8 cellular contexts compared by ENCODE assay signal in the genomic region with DNA sequence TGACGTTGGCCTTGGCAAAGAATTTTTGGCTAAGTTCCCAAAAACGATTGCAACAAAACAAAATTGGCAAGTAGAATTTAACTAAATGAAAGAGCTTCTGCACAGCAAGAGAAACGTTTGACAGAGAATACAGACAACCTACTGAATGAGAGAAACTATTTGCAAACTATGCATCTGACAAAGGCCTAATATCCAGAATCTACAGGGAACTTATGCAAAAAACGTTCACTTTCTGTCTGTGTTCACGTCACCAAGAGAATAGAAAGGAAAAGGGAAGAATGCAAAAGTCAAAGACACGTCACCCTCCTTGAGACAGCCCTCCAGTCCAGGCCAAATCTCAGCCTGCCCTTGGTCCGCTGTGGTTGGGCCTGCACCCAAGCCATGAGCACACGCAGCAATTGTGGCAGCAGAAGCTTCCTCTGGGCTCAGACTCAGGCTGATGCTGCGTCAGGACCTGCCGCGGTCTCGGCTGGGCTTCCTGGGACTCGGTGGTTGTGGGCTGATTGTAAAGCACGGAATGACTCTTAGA.
A peak's percentile ranks its signal among the peaks of the same experiment; 100 is the strongest.
DNase-seq lines count a peak whose midpoint lies in the region; ATAC-seq and TF ChIP-seq lines count a peak whose summit lies in the region.
"Not testable (repeated sequence)": the region's sequence is repeated elsewhere in the genome, so short reads cannot be mapped to it uniquely, and the experiment has no call there.

No MANE protein-coding gene starts in this region.

- not testable (repeated sequence) for H3K4me1 ChIP-seq in mucosa of descending colon (ENCODE audit: low read depth)

- not testable (repeated sequence) for H3K4me3 ChIP-seq in GM12864 (ENCODE audit: low read depth, low read length); foreskin fibroblast (ENCODE audit: low read depth in 1 of 2, low read length in 2 of 2); mucosa of descending colon

- not testable (repeated sequence) for H3K27me3 Mint-ChIP-seq in activated B cell treated with CpG ODN at 0.5 μM for 24 hours; MCF 10A (ENCODE audit: insufficient read depth, unreplicated experiment)

- intact Hi-C loops in activated B cell treated with CpG ODN at 0.5 μM for 24 hours (cut with micrococcal nuclease); MCF 10A (cut with micrococcal nuclease); mucosa of descending colon (cut with DNase I, micrococcal nuclease): not testable (repeated sequence)

- peaks cover 11% of the 10 kb centered on the region for H3K36me3 Mint-ChIP-seq in activated B cell treated with CpG ODN at 0.5 μM for 24 hours (ENCODE audit: low read depth)
- H3K36me3 Mint-ChIP-seq in MCF 10A (ENCODE audit: insufficient read depth, unreplicated experiment) = not testable (repeated sequence)

- H3K4me1 Mint-ChIP-seq in activated B cell treated with CpG ODN at 0.5 μM for 24 hours = peaks cover 11% of the 10 kb centered on the region
- not testable (repeated sequence) for H3K4me1 Mint-ChIP-seq in MCF 10A (ENCODE audit: insufficient read depth, unreplicated experiment)

- peak overlapping the region; percentile 16 for H3K27ac Mint-ChIP-seq in activated B cell treated with CpG ODN at 0.5 μM for 24 hours
- H3K27ac Mint-ChIP-seq in MCF 10A (ENCODE audit: low read depth, unreplicated experiment) = peak overlapping the region; percentile 81

- H3K4me3 Mint-ChIP-seq in activated B cell treated with CpG ODN at 0.5 μM for 24 hours (peak overlapping the region; percentile 26), MCF 10A (ENCODE audit: unreplicated experiment) (peak overlapping the region; percentile 71)

- POLR2A ChIA-PET in activated B cell treated with CpG ODN at 0.5 μM for 24 hours (lab: Charles Lee) = not testable (repeated sequence)
- POLR2A ChIA-PET in MCF 10A (lab: Yijun Ruan, JAX) = interaction anchor here (0.9 to 1.2 kb wide), 2 partner anchors 38 to 42 kb away, joined by 4 to 5 read pairs; no protein-coding TSS in a partner anchor

- not testable (repeated sequence) for H3K9me3 Mint-ChIP-seq in activated B cell treated with CpG ODN at 0.5 μM for 24 hours; MCF 10A (ENCODE audit: unreplicated experiment)

- BruUV-seq in MCF 10A (replicated peaks; lab: Mats Ljungman, UMichigan) = not testable (repeated sequence)

- not testable (repeated sequence) for H3K36me3 ChIP-seq in mucosa of descending colon (ENCODE audit: low read depth)

- ATAC-seq in activated B cell treated with CpG ODN at 0.5 μM for 24 hours (ENCODE audit: low read depth) = peak; percentile 50
- peak; percentile 70 for ATAC-seq in mucosa of descending colon

- CTCF ChIA-PET in activated B cell treated with CpG ODN at 0.5 μM for 24 hours (lab: Charles Lee); MCF 10A (lab: Yijun Ruan, JAX): not testable (repeated sequence)

- H3K9me3 ChIP-seq in mucosa of descending colon = not testable (repeated sequence)

- not testable (repeated sequence) for TF ChIP-seq CTCF in GM12864 (IDR thresholded peaks at IDR 0.05; ENCODE audit: low read depth, low read length, missing control alignments); activated B cell treated with CpG ODN at 0.5 μM for 24 hours (IDR thresholded peaks at IDR 0.05); MCF 10A (IDR thresholded peaks at IDR 0.05; ENCODE audit: unreplicated experiment); foreskin fibroblast (IDR thresholded peaks at IDR 0.05; ENCODE audit: low read depth, low read length); mucosa of descending colon (IDR thresholded peaks at IDR 0.05)

- DNase-seq in A172 (ENCODE audit: low spot score) (peak; percentile 52), GM12864 (ENCODE audit: low read depth) (peak; percentile 26), NOMO-1 treated with dmso at 0.1 percent for 144 hours (lab: John Stamatoyannopoulos, UW; ENCODE audit: unreplicated experiment) (peak; percentile 20), MCF 10A (ENCODE audit: unreplicated experiment) (peak; percentile 68), foreskin fibroblast (peak; percentile 23 to 45), smooth muscle cell of the brain vasculature (ENCODE audit: low read depth, low spot score) (peak; percentile 15)
- DNase-seq in activated B cell treated with CpG ODN at 0.5 μM for 24 hours, mucosa of descending colon: not testable (repeated sequence)
